In the genomic region with DNA sequence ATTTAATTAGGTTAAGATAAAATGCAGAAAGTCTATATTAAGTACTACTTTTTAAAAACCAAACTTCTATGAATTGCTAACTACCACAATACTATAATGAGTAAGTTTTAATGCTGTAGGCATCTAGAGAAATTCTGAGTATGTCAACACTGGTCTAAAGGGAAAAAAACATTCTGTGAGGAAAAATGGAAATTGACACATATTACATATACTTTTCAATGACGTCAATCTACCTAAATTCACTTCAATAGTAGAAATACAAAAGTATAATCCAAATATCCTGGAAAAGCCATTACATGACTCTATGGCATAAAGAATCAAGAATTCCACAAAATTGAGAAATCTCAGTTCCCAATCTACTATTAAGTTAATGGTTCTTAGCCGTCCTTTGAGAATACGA, we compare ENCODE assay signal across 11 cellular contexts. TPM values are rescaled to one million over a fixed set of nuclear protein-coding genes. Genes with fewer than 3 reads are reported as not detected.
A peak's percentile ranks its signal among the peaks of the same experiment; 100 is the strongest.
DNase-seq lines count a peak whose midpoint lies in the region; ATAC-seq and TF ChIP-seq lines count a peak whose summit lies in the region.
"Had no signal": no experiment of that assay in that cellular context is flagged by ENCODE, and none has a peak within 500 bp of the region (broad histone marks: within the 10 kb centered on the region; RNA-seq: fewer than 3 reads in every experiment).

No MANE protein-coding gene starts in this region.

- peak overlapping the region; percentile 28; the same call in 1 of the 2 replicates for H3K27ac ChIP-seq in SK-N-MC
- peak overlapping the region in 1 of 4 donors; percentile 32 for H3K27ac ChIP-seq in gastroesophageal sphincter
- no peak overlapping the region for H3K27ac ChIP-seq in stomach
- H3K27ac ChIP-seq in ascending aorta: no peak overlapping the region
- H3K27ac ChIP-seq: HL-60 had no signal

- no peaks in the 10 kb centered on the region for H3K27me3 Mint-ChIP-seq in T-helper 2 cell treated with Interferon-gamma antibody and Interleukin-4, amounts not matched to agents 5 μg/mL and 100 μg/mL, for 36 hours (ENCODE audit: low read depth)

- H3K4me1 Mint-ChIP-seq in T-helper 2 cell treated with Interferon-gamma antibody and Interleukin-4, amounts not matched to agents 5 μg/mL and 100 μg/mL, for 36 hours (ENCODE audit: low read depth): peaks cover 32% of the 10 kb centered on the region

- 64 to 79% methylated on average over 3 of the region's 3 CpGs for WGBS in gastroesophageal sphincter (ENCODE audit: low coverage in 1 of 2), 2 donors
- WGBS in stomach, 5 donors: 50 to 68% (median 55%) methylated on average over 3 of the region's 3 CpGs

- no peaks in the 10 kb centered on the region for H3K27me3 ChIP-seq in gastroesophageal sphincter
- no peaks in the 10 kb centered on the region for H3K27me3 ChIP-seq in stomach
- H3K27me3 ChIP-seq in ascending aorta: no peaks in the 10 kb centered on the region

- peaks cover 5 to 60% (median 12%) of the 10 kb centered on the region in 3 donors for H3K4me1 ChIP-seq in gastroesophageal sphincter
- H3K4me1 ChIP-seq in stomach: peaks cover 6 to 57% (median 33%) of the 10 kb centered on the region in 4 donors
- H3K4me1 ChIP-seq in ascending aorta: peaks cover 2 to 14% of the 10 kb centered on the region in 2 donors

- no peak for DNase-seq in T-helper 2 cell treated with Interferon-gamma antibody and Interleukin-4, amounts not matched to agents 5 μg/mL and 100 μg/mL, for 36 hours (ENCODE audit: low spot score)
- DNase-seq in T-helper 2 cell (no peak), SK-N-MC (ENCODE audit: low read depth, low spot score) (no peak), stomach (no peak), ascending aorta (ENCODE audit: low spot score in 2 of 2) (no peak), H4 (ENCODE audit: low spot score) (no peak)
- DNase-seq: activated naive CD4-positive, alpha-beta T cell treated with anti-CD3 and anti-CD28 coated beads, Interleukin-2, amount 50 U/mL, for 16 hours; T-helper 9 cell had no signal

- no peak for ATAC-seq in gastroesophageal sphincter
- no peak for ATAC-seq in HG02981 (IDR thresholded peaks at IDR 0.05; ENCODE audit: unreplicated experiment)

- intact Hi-C loops in stomach (cut with DNase I; ENCODE audit: low total_unique reads) (no loop called here), ascending aorta (cut with DNase I) (no loop called here)

- no peaks in the 10 kb centered on the region for H3K36me3 ChIP-seq in SK-N-MC (ENCODE audit: insufficient read depth, low read length)
- no peaks in the 10 kb centered on the region for H3K36me3 ChIP-seq in gastroesophageal sphincter
- no peaks in the 10 kb centered on the region for H3K36me3 ChIP-seq in stomach
- no peaks in the 10 kb centered on the region for H3K36me3 ChIP-seq in ascending aorta

- peak overlapping the region; percentile 97 for H3K4me3 ChIP-seq in SK-N-MC
- peak overlapping the region; percentile 85 to 95 for H3K4me3 ChIP-seq in gastroesophageal sphincter
- H3K4me3 ChIP-seq in stomach: peak overlapping the region; percentile 73 to 96 (median 84)
- H3K4me3 ChIP-seq in ascending aorta: peak overlapping the region in 1 of 2 donors; percentile 78

- H3K4me3 Mint-ChIP-seq in T-helper 2 cell treated with Interferon-gamma antibody and Interleukin-4, amounts not matched to agents 5 μg/mL and 100 μg/mL, for 36 hours: peak overlapping the region; percentile 45

- H3K9ac ChIP-seq in SK-N-MC (ENCODE audit: insufficient read length): peak overlapping the region; percentile 24

- no peak overlapping the region for H3K27ac Mint-ChIP-seq in T-helper 2 cell treated with Interferon-gamma antibody and Interleukin-4, amounts not matched to agents 5 μg/mL and 100 μg/mL, for 36 hours

- H3K36me3 Mint-ChIP-seq in T-helper 2 cell treated with Interferon-gamma antibody and Interleukin-4, amounts not matched to agents 5 μg/mL and 100 μg/mL, for 36 hours (ENCODE audit: low read depth): peaks cover 4% of the 10 kb centered on the region

- TF ChIP-seq EP300 in gastroesophageal sphincter (IDR thresholded peaks at IDR 0.05) (no peak), stomach (IDR thresholded peaks at IDR 0.05) (no peak)

- TF ChIP-seq CTCF in gastroesophageal sphincter (IDR thresholded peaks at IDR 0.05) (no peak), stomach (IDR thresholded peaks at IDR 0.05) (no peak), ascending aorta (IDR thresholded peaks at IDR 0.05) (no peak)

- H3K9me3 Mint-ChIP-seq in T-helper 2 cell treated with Interferon-gamma antibody and Interleukin-4, amounts not matched to agents 5 μg/mL and 100 μg/mL, for 36 hours: no peaks in the 10 kb centered on the region

- H3K9me3 ChIP-seq in SK-N-MC (ENCODE audit: low read depth, low read length) (no peaks in the 10 kb centered on the region), gastroesophageal sphincter (no peaks in the 10 kb centered on the region), stomach (no peaks in the 10 kb centered on the region), ascending aorta (no peaks in the 10 kb centered on the region)

- TF ChIP-seq POLR2A in gastroesophageal sphincter (IDR thresholded peaks at IDR 0.05): no peak
- no peak for TF ChIP-seq POLR2A in stomach (IDR thresholded peaks at IDR 0.05)

RNA-seq across cellular contexts. Expression of gene SECISBP2L, which starts 2.2 kb away (rescaled TPM):
- total RNA-seq in gastroesophageal sphincter (10 to 100 TPM; 43.3 to 65.4 (median 63.0) TPM), stomach (100 to 1,000 TPM in 1 of 5 donors, 10 to 100 TPM in 4; 23.3 to 113 (median 37.1) TPM), ascending aorta (9.7 TPM)
- polyA plus RNA-seq in stomach: 1 to 10 TPM; 6.4 to 8.7 (median 8.2) TPM
- total RNA-seq in H4 (2014; rRNA removed; shearing (Covaris generic)): 15.3 and 16.0 TPM in 2 replicates
